8 cellular contexts compared by ENCODE assay signal in the genomic region with DNA sequence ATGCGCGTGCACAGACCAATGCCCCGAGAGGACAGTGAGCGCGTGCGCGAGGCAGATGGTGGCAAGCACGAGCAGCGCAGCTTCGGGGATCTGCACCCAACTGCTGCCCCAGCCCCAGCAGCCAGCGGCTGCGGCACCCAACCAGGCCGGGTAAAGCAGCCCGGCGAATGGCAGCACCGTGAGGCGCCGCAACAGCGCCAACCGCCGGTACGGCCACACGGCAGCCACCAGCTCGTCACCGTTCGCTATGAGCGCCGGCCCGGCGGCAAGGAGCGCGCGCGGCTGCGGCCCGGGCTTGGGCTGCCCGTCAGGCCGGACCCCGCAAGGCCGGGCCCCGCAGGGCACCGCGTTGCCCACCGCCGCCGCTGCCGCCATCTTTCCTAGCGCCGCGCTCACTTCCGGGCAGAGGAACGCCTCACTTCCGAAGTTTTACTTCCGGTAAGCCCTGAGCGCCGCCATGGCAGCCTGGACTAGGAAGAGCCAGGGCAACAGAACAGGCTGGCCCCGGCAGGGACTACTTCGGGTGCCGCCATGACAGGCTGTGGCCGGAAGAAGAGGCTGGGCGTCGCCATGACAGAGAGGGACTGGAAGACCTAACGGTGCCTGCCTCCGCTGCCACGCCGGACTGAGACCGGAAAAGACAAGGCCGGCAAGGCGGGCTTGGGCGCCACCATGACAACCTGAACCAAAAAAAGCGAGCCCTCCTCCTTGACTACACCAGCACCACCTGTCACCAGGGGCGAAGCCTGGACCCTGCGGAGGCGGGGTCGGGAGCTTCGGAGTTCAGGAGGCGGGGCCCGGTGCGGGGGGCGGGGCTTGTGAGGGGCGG. TPM values are rescaled to one million over a fixed set of nuclear protein-coding genes. Genes with fewer than 3 reads are reported as not detected.
A peak's percentile ranks its signal among the peaks of the same experiment; 100 is the strongest.
DNase-seq lines count a peak whose midpoint lies in the region; ATAC-seq and TF ChIP-seq lines count a peak whose summit lies in the region.

A gene (minus strand): TSS at position 385 of the 829 bp plus-strand sequence. CDS start 10 bp downstream, at position 375.

- ATAC-seq in GM19372 (IDR thresholded peaks at IDR 0.05; ENCODE audit: low read depth, unreplicated experiment): peak; percentile 70
- peak; percentile 44 for ATAC-seq in HG03558 (IDR thresholded peaks at IDR 0.05; ENCODE audit: extremely low read depth, unreplicated experiment)
- ATAC-seq in left lung: peak; percentile 94

- H3K36me3 ChIP-seq in left lung: peaks cover 0 to 15% of the 10 kb centered on the region in 2 donors

- H3K36me3 Mint-ChIP-seq in dendritic cell treated with granulocyte-macrophage colony-stimulating factor and Interleukin-4, amounts not matched to agents 40 ng/mL and 50 ng/mL, for 4 days (ENCODE audit: low read depth): peaks cover 42% of the 10 kb centered on the region

- peaks cover 12 to 41% of the 10 kb centered on the region in 2 donors for H3K4me1 ChIP-seq in left lung

- DNase-seq in CD1c-positive myeloid dendritic cell (ENCODE audit: extremely low spot score) (peak; percentile 98), NCI-H748 (lab: John Stamatoyannopoulos, UW; ENCODE audit: unreplicated experiment) (peak; percentile 99), left lung (peak; percentile 98 to 99)
- peak; percentile 93 for DNase-seq in activated CD4-positive, alpha-beta T cell treated with anti-CD3 and anti-CD28 coated beads, Interleukin-2, amount 50 U/mL, for 1 hour
- peak; percentile 84 to 85 for DNase-seq in stimulated activated CD4-positive, alpha-beta T cell treated with anti-CD3 and anti-CD28 coated beads, Interleukin-2, amount 100 ng/mL, for 48 hours

- peak within 1 kb of the TSS; percentile 88 to 97 for H3K27ac ChIP-seq in left lung

- H3K9me3 Mint-ChIP-seq in dendritic cell treated with granulocyte-macrophage colony-stimulating factor and Interleukin-4, amounts not matched to agents 40 ng/mL and 50 ng/mL, for 4 days: no peaks in the 10 kb centered on the region

- no peaks in the 10 kb centered on the region for H3K9me3 ChIP-seq in left lung

- peak within 1 kb of the TSS; percentile 95 to 96 for H3K4me3 ChIP-seq in left lung

- H3K4me3 Mint-ChIP-seq in dendritic cell treated with granulocyte-macrophage colony-stimulating factor and Interleukin-4, amounts not matched to agents 40 ng/mL and 50 ng/mL, for 4 days: peak within 1 kb of the TSS; percentile 96

- TF ChIP-seq CTCF in left lung (IDR thresholded peaks at IDR 0.05): peak in 1 of 2 donors; percentile 15

- peak within 1 kb of the TSS; percentile 98 for H3K27ac Mint-ChIP-seq in dendritic cell treated with granulocyte-macrophage colony-stimulating factor and Interleukin-4, amounts not matched to agents 40 ng/mL and 50 ng/mL, for 4 days

- H3K27me3 Mint-ChIP-seq in dendritic cell treated with granulocyte-macrophage colony-stimulating factor and Interleukin-4, amounts not matched to agents 40 ng/mL and 50 ng/mL, for 4 days: no peaks in the 10 kb centered on the region

- peaks cover 38% of the 10 kb centered on the region for H3K4me1 Mint-ChIP-seq in dendritic cell treated with granulocyte-macrophage colony-stimulating factor and Interleukin-4, amounts not matched to agents 40 ng/mL and 50 ng/mL, for 4 days (ENCODE audit: low read depth)

- intact Hi-C loops in dendritic cell treated with granulocyte-macrophage colony-stimulating factor and Interleukin-4, amounts not matched to agents 40 ng/mL and 50 ng/mL, for 4 days (cut with micrococcal nuclease): loop anchor here (1.0 to 10.0 kb wide), 6 partner anchors 20 to 291 kb away; a partner anchor contains a TSS
- intact Hi-C loops in left lung (cut with DNase I): no loop called here

- no peaks in the 10 kb centered on the region for H3K27me3 ChIP-seq in left lung

RNA-seq across cellular contexts. Expression of the gene that starts here (rescaled TPM):
- total RNA-seq in left lung: 10 to 100 TPM; 51.2 to 74.8 TPM

Comparison
In these comparisons a context has a peak if more than half of its experiments do, and no peak if none do; other contexts are left out.
1. Peak in every context shown above with its lines: DNase-seq, ATAC-seq, H3K4me3 ChIP-seq and H3K27ac ChIP-seq.
2. ATAC-seq: peak in every context shown above with its lines; median percentile 94 in left lung; 70 in GM19372; 44 in HG03558.